ENCODE assay signal across 9 cellular contexts in genomic region chrX:150548251-150548650, GRCh38. TPM values are rescaled to one million over a fixed set of nuclear protein-coding genes. Genes with fewer than 3 reads are reported as not detected.
DNase-seq lines count a peak whose midpoint lies in the region; ATAC-seq, FAIRE-seq and TF ChIP-seq lines count a peak whose summit lies in the region.
"Had no signal": no experiment of that assay in that cellular context is flagged by ENCODE, and none has a peak within 500 bp of the region (broad histone marks: within the 10 kb centered on the region; RNA-seq: fewer than 3 reads in every experiment).

No MANE protein-coding gene starts in this region.

- H3K9me3 Mint-ChIP-seq in H9, result peaks cover 71 to 82% of the 10 kb centered on the region in 2 experiments
- H3K9me3 Mint-ChIP-seq in activated CD8-positive, alpha-beta T cell treated with anti-CD3 and anti-CD28 coated beads for 36 hours, result no peaks in the 10 kb centered on the region

- H3K36me3 Mint-ChIP-seq in H9 (ENCODE audit: insufficient read depth in 1 of 3, low read depth in 3 of 3), result peaks cover 0 to 4% (median 0%) of the 10 kb centered on the region in 3 experiments; a peak in 1 of 7 replicates
- no peaks in the 10 kb centered on the region for H3K36me3 Mint-ChIP-seq in activated CD8-positive, alpha-beta T cell treated with anti-CD3 and anti-CD28 coated beads for 36 hours (ENCODE audit: low read depth)

- H4K8ac ChIP-seq in H9 (replicated peaks; ENCODE audit: insufficient read length, low read depth, low read length), result no peak overlapping the region

- WGBS in H9 (ENCODE audit: extremely low coverage, insufficient read length, low lambda C conversion rate), result no CpG with 5 or more reads among the region's 4 CpGs
- 79% methylated on average over 4 of the region's 4 CpGs for WGBS in smooth muscle cell (ENCODE audit: low lambda C conversion rate)
- WGBS in small intestine, 3 donors, result 75 to 91% (median 86%) methylated on average over 4 of the region's 4 CpGs

- no peak overlapping the region for H4K91ac ChIP-seq in H9 (ENCODE audit: insufficient read length, low read depth, low read length)

- H3K4me3 ChIP-seq in kidney (ENCODE audit: low read length in 2 of 2), result peak overlapping the region; percentile 42 to 60
- H3K4me3 ChIP-seq in smooth muscle cell, result peak overlapping the region; percentile 30
- no peak overlapping the region for H3K4me3 ChIP-seq in small intestine (ENCODE audit: low read depth in 1 of 2, low read length in 2 of 2)
- H3K4me3 ChIP-seq: SK-N-MC had no signal

- no peaks in the 10 kb centered on the region for H3K23me2 ChIP-seq in H9 (ENCODE audit: insufficient read length, low read depth, low read length, poor library complexity, severe bottlenecking)

- H3K9ac ChIP-seq in H9 (ENCODE audit: extremely low read depth, insufficient read length, low read length), result no peak overlapping the region
- H3K9ac ChIP-seq in kidney (ENCODE audit: low read length in 2 of 2), result peak overlapping the region; percentile 22 to 55
- no peak overlapping the region for H3K9ac ChIP-seq in smooth muscle cell (ENCODE audit: low read depth)

- no peaks in the 10 kb centered on the region for H3K79me2 ChIP-seq in H9 (ENCODE audit: insufficient read depth, low read length)
- no peaks in the 10 kb centered on the region for H3K79me2 ChIP-seq in smooth muscle cell (ENCODE audit: low read depth)

- no peak overlapping the region for H2AFZ ChIP-seq in H9 (ENCODE audit: low read length)
- H2AFZ ChIP-seq in smooth muscle cell (ENCODE audit: low read depth), result peak overlapping the region; percentile 82

- peak overlapping the region; percentile 7 for H3K4me2 ChIP-seq in H9 (ENCODE audit: insufficient read depth, insufficient read length, low read length)
- peak overlapping the region; percentile 79 for H3K4me2 ChIP-seq in smooth muscle cell

- H3K27me3 ChIP-seq in H9 (ENCODE audit: insufficient read depth, low read length) (peaks cover 3% of the 10 kb centered on the region; the same call in 1 of the 2 replicates), smooth muscle cell (ENCODE audit: low read depth) (no peaks in the 10 kb centered on the region), small intestine (ENCODE audit: control insufficient read depth in 2 of 2, insufficient read depth in 2 of 2, low read length in 2 of 2) (no peaks in the 10 kb centered on the region)

- no peak overlapping the region for H3K27ac Mint-ChIP-seq in H9
- peak overlapping the region; percentile 79 for H3K27ac Mint-ChIP-seq in activated CD8-positive, alpha-beta T cell treated with anti-CD3 and anti-CD28 coated beads for 36 hours

- no peak overlapping the region for H3K27ac ChIP-seq in H9 (ENCODE audit: insufficient read length, low read depth, low read length)
- peak overlapping the region; percentile 86 to 95 for H3K27ac ChIP-seq in kidney (ENCODE audit: low read depth in 2 of 2, low read length in 2 of 2)
- H3K27ac ChIP-seq in smooth muscle cell (ENCODE audit: low read depth), result no peak overlapping the region
- peak overlapping the region in 1 of 2 donors; percentile 69 for H3K27ac ChIP-seq in small intestine (ENCODE audit: low read depth in 1 of 2, low read length in 1 of 2)
- H3K27ac ChIP-seq: SK-N-MC had no signal

- CTCF ChIA-PET in activated CD8-positive, alpha-beta T cell treated with anti-CD3 and anti-CD28 coated beads for 36 hours (lab: Charles Lee), result interaction anchor here (1.3 kb wide), 1 partner anchor 63 kb away, joined by 3 read pairs; no protein-coding TSS in a partner anchor

- H3K4me1 Mint-ChIP-seq in H9, result peaks cover 2 to 12% of the 10 kb centered on the region in 2 experiments; a peak in 3 of 4 replicates
- H3K4me1 Mint-ChIP-seq in activated CD8-positive, alpha-beta T cell treated with anti-CD3 and anti-CD28 coated beads for 36 hours (ENCODE audit: low read depth), result peaks cover 24% of the 10 kb centered on the region

- H3K27me3 Mint-ChIP-seq in H9 (ENCODE audit: low read depth), result peaks cover 72% of the 10 kb centered on the region
- no peaks in the 10 kb centered on the region for H3K27me3 Mint-ChIP-seq in activated CD8-positive, alpha-beta T cell treated with anti-CD3 and anti-CD28 coated beads for 36 hours

- H3K14ac ChIP-seq in H9 (ENCODE audit: insufficient read depth, low read length), result no peak overlapping the region

- POLR2A ChIA-PET in activated CD8-positive, alpha-beta T cell treated with anti-CD3 and anti-CD28 coated beads for 36 hours (lab: Charles Lee), result no interaction called here

- H2BK5ac ChIP-seq in H9 (ENCODE audit: insufficient read length, low read length), result no peak overlapping the region

- no peak overlapping the region for H3K18ac ChIP-seq in H9 (ENCODE audit: insufficient read length, low read depth, low read length)

- H3K9me3 ChIP-seq in H9 (ENCODE audit: control insufficient read depth, low read depth, low read length) (no peaks in the 10 kb centered on the region), kidney (ENCODE audit: control insufficient read depth in 1 of 2, low read length in 2 of 2) (no peaks in the 10 kb centered on the region), smooth muscle cell (replicated peaks; ENCODE audit: low read depth) (no peaks in the 10 kb centered on the region), small intestine (ENCODE audit: control insufficient read depth, low read depth) (no peaks in the 10 kb centered on the region)

- no peak overlapping the region for H3K4ac ChIP-seq in H9 (ENCODE audit: low read depth, low read length)

- H3K4me1 ChIP-seq in H9 (ENCODE audit: insufficient read depth, low read length) (0 out of 2 replicates have a peak, but pooled peaks cover 2% of the 10 kb centered on the region), kidney (ENCODE audit: control insufficient read depth in 1 of 2, insufficient read depth in 1 of 2, low read depth in 1 of 2, low read length in 2 of 2) (peaks cover 0 to 17% of the 10 kb centered on the region in 2 donors), smooth muscle cell (ENCODE audit: low read depth) (no peaks in the 10 kb centered on the region), small intestine (ENCODE audit: control insufficient read depth in 2 of 2, insufficient read depth in 1 of 2, low read depth in 1 of 2, low read length in 1 of 2) (no peaks in the 10 kb centered on the region)

- no peak overlapping the region for H2BK15ac ChIP-seq in H9 (ENCODE audit: low read depth, low read length)

- no peak overlapping the region for H2BK20ac ChIP-seq in H9 (ENCODE audit: low read depth, low read length, poor library complexity, severe bottlenecking)

- H3K79me1 ChIP-seq in H9 (ENCODE audit: insufficient read depth, low read depth, low read length, poor library complexity, severe bottlenecking), result no peaks in the 10 kb centered on the region

- no peak for DNase-seq in H9
- no peak for DNase-seq in activated CD8-positive, alpha-beta T cell treated with anti-CD3 and anti-CD28 coated beads for 36 hours
- no peak for DNase-seq in kidney
- no peak for DNase-seq in smooth muscle cell (lab: John Stamatoyannopoulos, UW; ENCODE audit: unreplicated experiment)
- no peak for DNase-seq in small intestine
- no peak for DNase-seq in NCI-H128 (lab: John Stamatoyannopoulos, UW; ENCODE audit: unreplicated experiment)
- DNase-seq in NCI-H2107 treated with DMSO at 0.1 percent for 48 hours (lab: John Stamatoyannopoulos, UW; ENCODE audit: unreplicated experiment), result no peak

- peak overlapping the region in 1 of 2 experiments; percentile 43; a peak in 2 of 5 replicates for H3K4me3 Mint-ChIP-seq in H9
- H3K4me3 Mint-ChIP-seq in activated CD8-positive, alpha-beta T cell treated with anti-CD3 and anti-CD28 coated beads for 36 hours, result peak overlapping the region; percentile 56

- no peak overlapping the region for H2BK120ac ChIP-seq in H9 (ENCODE audit: low read depth, low read length, poor library complexity, severe bottlenecking)

- no peak for TF ChIP-seq CTCF in H9 (conservative IDR thresholded peaks at IDR 0.05)
- no peak for TF ChIP-seq CTCF in activated CD8-positive, alpha-beta T cell treated with anti-CD3 and anti-CD28 coated beads for 36 hours (IDR thresholded peaks at IDR 0.05)
- no peak for TF ChIP-seq CTCF in kidney (IDR thresholded peaks at IDR 0.05; ENCODE audit: borderline replicate concordance, extremely low read depth, insufficient read depth)
- no peak for TF ChIP-seq CTCF in smooth muscle cell (IDR thresholded peaks at IDR 0.05; ENCODE audit: borderline replicate concordance, insufficient read depth, poor library complexity, severe bottlenecking)

- no peak overlapping the region for H3T11ph ChIP-seq in H9 (ENCODE audit: low read length)

- H3K23ac ChIP-seq in H9 (ENCODE audit: insufficient read length, low read depth, low read length), result no peak overlapping the region

- no peak overlapping the region for H2AK5ac ChIP-seq in H9 (ENCODE audit: insufficient read length, low read length)

- H4K5ac ChIP-seq in H9 (ENCODE audit: insufficient read length, low read depth, low read length), result no peak overlapping the region

- no peak overlapping the region for H3K56ac ChIP-seq in H9 (ENCODE audit: insufficient read length, low read depth, low read length)

- no peak for ATAC-seq in activated CD8-positive, alpha-beta T cell treated with anti-CD3 and anti-CD28 coated beads for 36 hours
- ATAC-seq in HG03196 (IDR thresholded peaks at IDR 0.05; ENCODE audit: unreplicated experiment), result no peak

- intact Hi-C loops in activated CD8-positive, alpha-beta T cell treated with anti-CD3 and anti-CD28 coated beads for 36 hours (cut with micrococcal nuclease), result no loop called here
- intact Hi-C loops in kidney (cut with DNase I), result no loop called here

- no peak overlapping the region for H2BK12ac ChIP-seq in H9 (ENCODE audit: insufficient read length, low read depth, low read length)

- H3F3A ChIP-seq in smooth muscle cell (ENCODE audit: low read depth), result no peaks in the 10 kb centered on the region

- H3K36me3 ChIP-seq in kidney (ENCODE audit: control insufficient read depth in 1 of 2, insufficient read depth in 2 of 2, low read length in 2 of 2) (no peaks in the 10 kb centered on the region), smooth muscle cell (ENCODE audit: low read depth) (no peaks in the 10 kb centered on the region), small intestine (ENCODE audit: control insufficient read depth in 2 of 2, insufficient read depth in 2 of 2, low read length in 2 of 2) (no peaks in the 10 kb centered on the region)

- H4K20me1 ChIP-seq in H9 (ENCODE audit: control insufficient read depth, insufficient read depth, insufficient read length) (no peaks in the 10 kb centered on the region), smooth muscle cell (ENCODE audit: low read depth) (no peaks in the 10 kb centered on the region)

- FAIRE-seq in kidney (lab: Jason Lieb, UNC), result no peak
- FAIRE-seq in small intestine (lab: Jason Lieb, UNC), result no peak

RNA-seq across cellular contexts. Expression of gene MTM1, which starts 20.2 kb away (rescaled TPM):
- total RNA-seq in H9 (2021) (4.8 and 6.4 TPM in 2 replicates), kidney (20.5 TPM), smooth muscle cell (10.1 and 12.9 TPM in 2 replicates)
- 10 to 100 TPM in 1 of 2 experiments, 1 to 10 TPM in 1; 9.6 to 11.6 TPM for total RNA-seq in activated CD8-positive, alpha-beta T cell treated with anti-CD3 and anti-CD28 coated beads for 36 hours
- polyA plus RNA-seq in kidney (ENCODE audit: insufficient read depth, low read depth, low replicate concordance) (6.6 TPM), smooth muscle cell (4.5 and 5.1 TPM in 2 replicates), small intestine (10 to 100 TPM in 2 of 3 donors, 1 to 10 TPM in 1; 7.1 to 13.2 (median 10.5) TPM)

Comparison
In these comparisons a context has a peak if more than half of its experiments do, and no peak if none do; other contexts are left out.
1. H3K27ac ChIP-seq: peak in kidney (2 of 2); none in H9 (single experiment) and smooth muscle cell (single experiment).
2. H3K9ac ChIP-seq: peak in kidney (2 of 2); none in H9 (single experiment) and smooth muscle cell (single experiment).
3. H3K4me3 ChIP-seq: peak in kidney (2 of 2) and smooth muscle cell (single experiment); none in small intestine (0 of 2).